In the genomic region with DNA sequence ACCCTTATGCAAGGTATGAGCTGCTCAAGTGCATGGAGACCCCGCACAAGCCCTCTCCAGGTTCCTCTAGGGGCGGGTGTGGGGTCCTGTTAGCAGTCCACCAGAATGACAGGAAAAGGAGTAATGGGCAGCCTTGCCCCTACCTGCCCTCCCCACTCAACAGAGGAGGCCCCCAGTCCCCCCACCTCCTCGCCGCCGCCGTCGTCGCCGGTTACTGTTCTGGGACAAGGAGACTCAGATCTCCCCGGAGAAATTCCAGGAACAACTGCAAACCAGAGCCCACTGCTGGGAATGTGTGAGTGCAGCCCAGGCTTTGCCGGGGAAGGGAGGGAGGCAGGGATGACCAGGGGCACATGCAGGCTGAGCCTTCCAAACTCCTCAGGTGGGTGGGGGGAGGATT, we compare ENCODE assay signal across 33 cellular contexts. TPM values are rescaled to one million over a fixed set of nuclear protein-coding genes. Genes with fewer than 3 reads are reported as not detected.
"Had no signal": no experiment of that assay in that cellular context is flagged by ENCODE, and none has a peak within 500 bp of the region (broad histone marks: within the 10 kb centered on the region; RNA-seq: fewer than 3 reads in every experiment).

No MANE protein-coding gene starts in this region.

- H3K9me3 ChIP-seq: colonic mucosa, esophagus muscularis mucosa, gastroesophageal sphincter, heart left ventricle, left ventricle myocardium inferior, lower lobe of right lung, suprapubic skin, transverse colon, vagina had no signal

- H3K4me2 ChIP-seq: smooth muscle cell had no signal

- H3K9me3 Mint-ChIP-seq: dendritic cell treated with granulocyte-macrophage colony-stimulating factor and Interleukin-4, amounts not matched to agents 40 ng/mL and 50 ng/mL, for 4 days; natural killer cell; neural crest cell; stimulated activated naive CD8-positive, alpha-beta T cell treated with anti-CD3 and anti-CD28 coated beads, Interleukin-15, amount 100 ng/mL, for 72 hours had no signal

- DNase-seq: colonic mucosa; effector CD8-positive, alpha-beta T cell; foreskin keratinocyte; heart left ventricle; hippocampal formation; left cardiac atrium; left ventricle myocardium inferior; lower lobe of right lung; natural killer cell; retina; stimulated activated CD4-positive, alpha-beta T cell treated with anti-CD3 and anti-CD28 coated beads, Interleukin-12 subunit alpha, Interleukin-12 subunit beta, amount 100 ng/mL, for 4 hours; stimulated activated CD4-positive, alpha-beta T cell treated with anti-CD3 and anti-CD28 coated beads, Interleukin-1b, Interleukin-23, amount 100 ng/mL, for 48 hours; stimulated activated CD4-positive, alpha-beta T cell treated with anti-CD3 and anti-CD28 coated beads, Interleukin-4, amount 100 ng/mL, for 1 hour; stimulated activated CD8-positive, alpha-beta memory T cell treated with anti-CD3 and anti-CD28 coated beads, Interleukin-4, amount 100 ng/mL, for 48 hours; stimulated activated naive CD4-positive, alpha-beta T cell; stimulated activated naive CD8-positive, alpha-beta T cell treated with anti-CD3 and anti-CD28 coated beads, Interleukin-15, amount 100 ng/mL, for 72 hours; transverse colon had no signal

- H3K27ac Mint-ChIP-seq: dendritic cell treated with granulocyte-macrophage colony-stimulating factor and Interleukin-4, amounts not matched to agents 40 ng/mL and 50 ng/mL, for 4 days had no signal

- H3K27me3 Mint-ChIP-seq: dendritic cell treated with granulocyte-macrophage colony-stimulating factor and Interleukin-4, amounts not matched to agents 40 ng/mL and 50 ng/mL, for 4 days; stimulated activated naive CD8-positive, alpha-beta T cell treated with anti-CD3 and anti-CD28 coated beads, Interleukin-15, amount 100 ng/mL, for 72 hours had no signal

- ATAC-seq: foreskin keratinocyte; gastroesophageal sphincter; heart left ventricle; left cardiac atrium; lower lobe of right lung; natural killer cell; sciatic nerve; stimulated activated naive CD8-positive, alpha-beta T cell treated with anti-CD3 and anti-CD28 coated beads, Interleukin-15, amount 100 ng/mL, for 72 hours had no signal

- FAIRE-seq: endothelial cell of umbilical vein, islet of Langerhans had no signal

- H3K36me3 ChIP-seq: colonic mucosa had no signal

- H3K27me3 ChIP-seq: colonic mucosa, esophagus muscularis mucosa, foreskin keratinocyte, gastroesophageal sphincter, heart left ventricle, suprapubic skin, transverse colon, vagina had no signal

- H3K27ac ChIP-seq: colonic mucosa, foreskin keratinocyte, gastroesophageal sphincter, left ventricle myocardium inferior, lower lobe of right lung, suprapubic skin, vagina had no signal

- H3K4me1 ChIP-seq: colonic mucosa, foreskin keratinocyte, lower lobe of right lung, suprapubic skin had no signal

- H3K4me3 ChIP-seq: colonic mucosa, esophagus muscularis mucosa, gastroesophageal sphincter, heart left ventricle, left ventricle myocardium inferior, lower lobe of right lung, smooth muscle cell, suprapubic skin, transverse colon, vagina had no signal

- H3K4me3 Mint-ChIP-seq: dendritic cell treated with granulocyte-macrophage colony-stimulating factor and Interleukin-4, amounts not matched to agents 40 ng/mL and 50 ng/mL, for 4 days; natural killer cell; stimulated activated naive CD8-positive, alpha-beta T cell treated with anti-CD3 and anti-CD28 coated beads, Interleukin-15, amount 100 ng/mL, for 72 hours had no signal

RNA-seq across cellular contexts. Expression of gene TSSK4, which starts 27.6 kb away (rescaled TPM):
- total RNA-seq: chondrocyte, epithelial cell of proximal tubule, foreskin keratinocyte, kidney epithelial cell, left ventricle myocardium inferior, mesenteric fat pad, osteocyte, sciatic nerve, suprapubic skin, transverse colon had no signal
- polyA plus RNA-seq: fibroblast of lung, foreskin keratinocyte had no signal
